ENCODE assay signal across 1 cellular context in genomic region chr20:25459916-25460590, GRCh38.
TF ChIP-seq lines count a peak whose summit lies in the region.

No MANE protein-coding gene starts in this region.

TF ChIP-seq in WTC11, 78 proteins besides CTCF, POLR2A, EP300 and RAD21 (continued from another document):
- TF ChIP-seq PRDM15 (CRISPR knock-in tag; IDR thresholded peaks at IDR 0.05) (no peak), PRRX2 (CRISPR knock-in tag; IDR thresholded peaks at IDR 0.05) (no peak), PREB (CRISPR knock-in tag; IDR thresholded peaks at IDR 0.05; ENCODE audit: borderline replicate concordance) (no peak), ZBTB43 (CRISPR knock-in tag; IDR thresholded peaks at IDR 0.05) (no peak), ZNF219 (CRISPR knock-in tag; IDR thresholded peaks at IDR 0.05; ENCODE audit: borderline replicate concordance) (no peak), ZNF138 (CRISPR knock-in tag; conservative IDR thresholded peaks at IDR 0.05) (no peak), ZSCAN18 (CRISPR knock-in tag; IDR thresholded peaks at IDR 0.05) (no peak), JUN (CRISPR knock-in tag; IDR thresholded peaks at IDR 0.05) (no peak), SMAD3 (CRISPR knock-in tag; IDR thresholded peaks at IDR 0.05; ENCODE audit: borderline replicate concordance) (no peak), IRF2 (CRISPR knock-in tag; IDR thresholded peaks at IDR 0.05; ENCODE audit: borderline replicate concordance, low read depth) (no peak), ZNF232 (CRISPR knock-in tag; IDR thresholded peaks at IDR 0.05) (no peak), CREB1 (CRISPR knock-in tag; IDR thresholded peaks at IDR 0.05) (no peak), MAX (CRISPR knock-in tag; IDR thresholded peaks at IDR 0.05) (no peak), RELA (CRISPR knock-in tag; IDR thresholded peaks at IDR 0.05; ENCODE audit: borderline replicate concordance) (no peak)
